Comparison of ENCODE assay signal across 1 cellular context in the genomic region with DNA sequence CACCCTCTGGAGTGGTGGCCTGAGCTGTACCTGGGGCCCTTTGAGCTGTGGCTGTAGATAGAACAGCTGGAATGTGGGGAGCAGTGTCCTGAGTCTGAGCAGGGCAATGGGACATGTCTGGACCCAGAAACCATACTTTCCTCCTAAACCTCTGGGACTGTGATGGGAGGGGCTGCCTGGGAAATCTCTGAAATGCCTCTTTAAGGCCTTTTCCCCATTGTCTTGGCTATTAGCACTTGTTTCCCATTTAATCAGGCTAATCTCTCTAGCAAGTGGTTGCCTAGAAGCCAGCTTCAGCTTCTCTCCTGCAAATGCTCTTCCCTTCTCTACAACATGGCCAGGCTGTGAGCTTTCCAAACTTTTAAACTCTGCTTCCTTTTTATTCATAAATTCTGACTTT.
TF ChIP-seq lines count a peak whose summit lies in the region.

No MANE protein-coding gene starts in this region.

TF ChIP-seq in H1, 55 proteins besides CTCF, POLR2A, EP300 and RAD21:
- no peak for TF ChIP-seq SIX5 (IDR thresholded peaks at IDR 0.05; ENCODE audit: low read depth, low read length)
- TF ChIP-seq CBX8 (IDR thresholded peaks at IDR 0.05; ENCODE audit: borderline replicate concordance, low read depth, low read length): no peak
- TF ChIP-seq, protein P1, sequence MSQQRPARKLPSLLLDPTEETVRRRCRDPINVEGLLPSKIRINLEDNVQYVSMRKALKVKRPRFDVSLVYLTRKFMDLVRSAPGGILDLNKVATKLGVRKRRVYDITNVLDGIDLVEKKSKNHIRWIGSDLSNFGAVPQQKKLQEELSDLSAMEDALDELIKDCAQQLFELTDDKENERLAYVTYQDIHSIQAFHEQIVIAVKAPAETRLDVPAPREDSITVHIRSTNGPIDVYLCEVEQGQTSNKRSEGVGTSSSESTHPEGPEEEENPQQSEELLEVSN (IDR thresholded peaks at IDR 0.05): no peak
- TF ChIP-seq SRF (IDR thresholded peaks at IDR 0.05; ENCODE audit: low read depth, low read length): no peak
- TF ChIP-seq CTBP2 (IDR thresholded peaks at IDR 0.05; ENCODE audit: borderline replicate concordance, insufficient read depth, insufficient read length, low read length): no peak
- TF ChIP-seq RBBP5 (IDR thresholded peaks at IDR 0.05; ENCODE audit: borderline replicate concordance, low read depth, low read length): no peak
- TF ChIP-seq, protein P2, sequence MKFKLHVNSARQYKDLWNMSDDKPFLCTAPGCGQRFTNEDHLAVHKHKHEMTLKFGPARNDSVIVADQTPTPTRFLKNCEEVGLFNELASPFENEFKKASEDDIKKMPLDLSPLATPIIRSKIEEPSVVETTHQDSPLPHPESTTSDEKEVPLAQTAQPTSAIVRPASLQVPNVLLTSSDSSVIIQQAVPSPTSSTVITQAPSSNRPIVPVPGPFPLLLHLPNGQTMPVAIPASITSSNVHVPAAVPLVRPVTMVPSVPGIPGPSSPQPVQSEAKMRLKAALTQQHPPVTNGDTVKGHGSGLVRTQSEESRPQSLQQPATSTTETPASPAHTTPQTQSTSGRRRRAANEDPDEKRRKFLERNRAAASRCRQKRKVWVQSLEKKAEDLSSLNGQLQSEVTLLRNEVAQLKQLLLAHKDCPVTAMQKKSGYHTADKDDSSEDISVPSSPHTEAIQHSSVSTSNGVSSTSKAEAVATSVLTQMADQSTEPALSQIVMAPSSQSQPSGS (IDR thresholded peaks at IDR 0.05; ENCODE audit: low read length): no peak
- TF ChIP-seq, protein P3, sequence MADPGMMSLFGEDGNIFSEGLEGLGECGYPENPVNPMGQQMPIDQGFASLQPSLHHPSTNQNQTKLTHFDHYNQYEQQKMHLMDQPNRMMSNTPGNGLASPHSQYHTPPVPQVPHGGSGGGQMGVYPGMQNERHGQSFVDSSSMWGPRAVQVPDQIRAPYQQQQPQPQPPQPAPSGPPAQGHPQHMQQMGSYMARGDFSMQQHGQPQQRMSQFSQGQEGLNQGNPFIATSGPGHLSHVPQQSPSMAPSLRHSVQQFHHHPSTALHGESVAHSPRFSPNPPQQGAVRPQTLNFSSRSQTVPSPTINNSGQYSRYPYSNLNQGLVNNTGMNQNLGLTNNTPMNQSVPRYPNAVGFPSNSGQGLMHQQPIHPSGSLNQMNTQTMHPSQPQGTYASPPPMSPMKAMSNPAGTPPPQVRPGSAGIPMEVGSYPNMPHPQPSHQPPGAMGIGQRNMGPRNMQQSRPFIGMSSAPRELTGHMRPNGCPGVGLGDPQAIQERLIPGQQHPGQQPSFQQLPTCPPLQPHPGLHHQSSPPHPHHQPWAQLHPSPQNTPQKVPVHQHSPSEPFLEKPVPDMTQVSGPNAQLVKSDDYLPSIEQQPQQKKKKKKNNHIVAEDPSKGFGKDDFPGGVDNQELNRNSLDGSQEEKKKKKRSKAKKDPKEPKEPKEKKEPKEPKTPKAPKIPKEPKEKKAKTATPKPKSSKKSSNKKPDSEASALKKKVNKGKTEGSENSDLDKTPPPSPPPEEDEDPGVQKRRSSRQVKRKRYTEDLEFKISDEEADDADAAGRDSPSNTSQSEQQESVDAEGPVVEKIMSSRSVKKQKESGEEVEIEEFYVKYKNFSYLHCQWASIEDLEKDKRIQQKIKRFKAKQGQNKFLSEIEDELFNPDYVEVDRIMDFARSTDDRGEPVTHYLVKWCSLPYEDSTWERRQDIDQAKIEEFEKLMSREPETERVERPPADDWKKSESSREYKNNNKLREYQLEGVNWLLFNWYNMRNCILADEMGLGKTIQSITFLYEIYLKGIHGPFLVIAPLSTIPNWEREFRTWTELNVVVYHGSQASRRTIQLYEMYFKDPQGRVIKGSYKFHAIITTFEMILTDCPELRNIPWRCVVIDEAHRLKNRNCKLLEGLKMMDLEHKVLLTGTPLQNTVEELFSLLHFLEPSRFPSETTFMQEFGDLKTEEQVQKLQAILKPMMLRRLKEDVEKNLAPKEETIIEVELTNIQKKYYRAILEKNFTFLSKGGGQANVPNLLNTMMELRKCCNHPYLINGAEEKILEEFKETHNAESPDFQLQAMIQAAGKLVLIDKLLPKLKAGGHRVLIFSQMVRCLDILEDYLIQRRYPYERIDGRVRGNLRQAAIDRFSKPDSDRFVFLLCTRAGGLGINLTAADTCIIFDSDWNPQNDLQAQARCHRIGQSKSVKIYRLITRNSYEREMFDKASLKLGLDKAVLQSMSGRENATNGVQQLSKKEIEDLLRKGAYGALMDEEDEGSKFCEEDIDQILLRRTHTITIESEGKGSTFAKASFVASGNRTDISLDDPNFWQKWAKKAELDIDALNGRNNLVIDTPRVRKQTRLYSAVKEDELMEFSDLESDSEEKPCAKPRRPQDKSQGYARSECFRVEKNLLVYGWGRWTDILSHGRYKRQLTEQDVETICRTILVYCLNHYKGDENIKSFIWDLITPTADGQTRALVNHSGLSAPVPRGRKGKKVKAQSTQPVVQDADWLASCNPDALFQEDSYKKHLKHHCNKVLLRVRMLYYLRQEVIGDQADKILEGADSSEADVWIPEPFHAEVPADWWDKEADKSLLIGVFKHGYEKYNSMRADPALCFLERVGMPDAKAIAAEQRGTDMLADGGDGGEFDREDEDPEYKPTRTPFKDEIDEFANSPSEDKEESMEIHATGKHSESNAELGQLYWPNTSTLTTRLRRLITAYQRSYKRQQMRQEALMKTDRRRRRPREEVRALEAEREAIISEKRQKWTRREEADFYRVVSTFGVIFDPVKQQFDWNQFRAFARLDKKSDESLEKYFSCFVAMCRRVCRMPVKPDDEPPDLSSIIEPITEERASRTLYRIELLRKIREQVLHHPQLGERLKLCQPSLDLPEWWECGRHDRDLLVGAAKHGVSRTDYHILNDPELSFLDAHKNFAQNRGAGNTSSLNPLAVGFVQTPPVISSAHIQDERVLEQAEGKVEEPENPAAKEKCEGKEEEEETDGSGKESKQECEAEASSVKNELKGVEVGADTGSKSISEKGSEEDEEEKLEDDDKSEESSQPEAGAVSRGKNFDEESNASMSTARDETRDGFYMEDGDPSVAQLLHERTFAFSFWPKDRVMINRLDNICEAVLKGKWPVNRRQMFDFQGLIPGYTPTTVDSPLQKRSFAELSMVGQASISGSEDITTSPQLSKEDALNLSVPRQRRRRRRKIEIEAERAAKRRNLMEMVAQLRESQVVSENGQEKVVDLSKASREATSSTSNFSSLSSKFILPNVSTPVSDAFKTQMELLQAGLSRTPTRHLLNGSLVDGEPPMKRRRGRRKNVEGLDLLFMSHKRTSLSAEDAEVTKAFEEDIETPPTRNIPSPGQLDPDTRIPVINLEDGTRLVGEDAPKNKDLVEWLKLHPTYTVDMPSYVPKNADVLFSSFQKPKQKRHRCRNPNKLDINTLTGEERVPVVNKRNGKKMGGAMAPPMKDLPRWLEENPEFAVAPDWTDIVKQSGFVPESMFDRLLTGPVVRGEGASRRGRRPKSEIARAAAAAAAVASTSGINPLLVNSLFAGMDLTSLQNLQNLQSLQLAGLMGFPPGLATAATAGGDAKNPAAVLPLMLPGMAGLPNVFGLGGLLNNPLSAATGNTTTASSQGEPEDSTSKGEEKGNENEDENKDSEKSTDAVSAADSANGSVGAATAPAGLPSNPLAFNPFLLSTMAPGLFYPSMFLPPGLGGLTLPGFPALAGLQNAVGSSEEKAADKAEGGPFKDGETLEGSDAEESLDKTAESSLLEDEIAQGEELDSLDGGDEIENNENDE (IDR thresholded peaks at IDR 0.05; ENCODE audit: insufficient replicate concordance, low read length): no peak
- no peak for TF ChIP-seq SP2 (IDR thresholded peaks at IDR 0.05; ENCODE audit: low read length)
- no peak for TF ChIP-seq BCL11A (IDR thresholded peaks at IDR 0.05; ENCODE audit: low read depth in 2 of 2, low read length in 2 of 2)
- TF ChIP-seq MAFK (IDR thresholded peaks at IDR 0.05; ENCODE audit: low read depth, low read length): no peak
- no peak for TF ChIP-seq TEAD4 (IDR thresholded peaks at IDR 0.05; ENCODE audit: low read depth, low read length)
- TF ChIP-seq KDM5A (IDR thresholded peaks at IDR 0.05; ENCODE audit: low read length): no peak
- TF ChIP-seq NANOG (IDR thresholded peaks at IDR 0.05; ENCODE audit: insufficient read depth, low read depth, low read length, poor library complexity, severe bottlenecking): no peak
- no peak for TF ChIP-seq RFX5 (IDR thresholded peaks at IDR 0.05; ENCODE audit: borderline replicate concordance, low read depth, low read length)
- no peak for TF ChIP-seq EGR1 (IDR thresholded peaks at IDR 0.05; ENCODE audit: borderline replicate concordance, low read depth, low read length)
- no peak for TF ChIP-seq HDAC6 (IDR thresholded peaks at IDR 0.05; ENCODE audit: low read depth, low read length)
